ENCODE assay signal across 19 cellular contexts in genomic region chr3:13087320-13087985, GRCh38. TPM values are rescaled to one million over a fixed set of nuclear protein-coding genes. Genes with fewer than 3 reads are reported as not detected.
DNase-seq lines count a peak whose midpoint lies in the region; ATAC-seq lines count a peak whose summit lies in the region.
"Had no signal": no experiment of that assay in that cellular context is flagged by ENCODE, and none has a peak within 500 bp of the region (broad histone marks: within the 10 kb centered on the region; RNA-seq: fewer than 3 reads in every experiment).

No MANE protein-coding gene starts in this region.

- 0 out of 22 replicates have a peak, but pooled peaks cover 0 to 3% (median 0%) of the 10 kb centered on the region in 11 experiments for H3K27me3 ChIP-seq in BLaER1 treated with 17β-estradiol and CSF1 and Interleukin-3, amounts not matched to agents 10 nM and 100 nM
- H3K27me3 ChIP-seq: dorsolateral prefrontal cortex, right atrium auricular region, suprapubic skin had no signal

- peaks cover 74 to 93% (median 85%) of the 10 kb centered on the region in 3 donors for H3K4me1 Mint-ChIP-seq in naive B cell

- no peak overlapping the region for H3K4me3 ChIP-seq in BLaER1 treated with 17β-estradiol and CSF1 and Interleukin-3, amounts not matched to agents 10 nM and 100 nM
- H3K4me3 ChIP-seq: dorsolateral prefrontal cortex, right atrium auricular region, suprapubic skin had no signal

- H3K27me3 Mint-ChIP-seq in naive B cell, result no peaks in the 10 kb centered on the region
- H3K27me3 Mint-ChIP-seq: activated naive CD4-positive, alpha-beta T cell treated with anti-CD3 and anti-CD28 coated beads, Interleukin-2, amount 50 U/mL, for 24 hours had no signal

- H3K4me3 Mint-ChIP-seq in naive B cell, result peak overlapping the region; percentile 54 to 91 (median 80)
- H3K4me3 Mint-ChIP-seq: activated naive CD4-positive, alpha-beta T cell treated with anti-CD3 and anti-CD28 coated beads, Interleukin-2, amount 50 U/mL, for 24 hours had no signal

- H3K9ac ChIP-seq in BLaER1 treated with 17β-estradiol and CSF1 and Interleukin-3, amounts not matched to agents 10 nM and 100 nM, result peak overlapping the region in 6 of 11 experiments; percentile 15 to 63 (median 30); a peak in 10 of 22 replicates

- H3K4me2 ChIP-seq in BLaER1 treated with 17β-estradiol and CSF1 and Interleukin-3, amounts not matched to agents 10 nM and 100 nM, result peak overlapping the region; percentile 47 to 81 (median 71)

- no peaks in the 10 kb centered on the region for H3K36me3 Mint-ChIP-seq in naive B cell
- H3K36me3 Mint-ChIP-seq: activated naive CD4-positive, alpha-beta T cell treated with anti-CD3 and anti-CD28 coated beads, Interleukin-2, amount 50 U/mL, for 24 hours had no signal

- peaks cover 36 to 94% (median 84%) of the 10 kb centered on the region in 10 experiments for H3K4me1 ChIP-seq in BLaER1 treated with 17β-estradiol and CSF1 and Interleukin-3, amounts not matched to agents 10 nM and 100 nM

- peaks cover 0 to 12% (median 0%) of the 10 kb centered on the region in 11 experiments; a peak in 1 of 22 replicates for H4K20me1 ChIP-seq in BLaER1 treated with 17β-estradiol and CSF1 and Interleukin-3, amounts not matched to agents 10 nM and 100 nM

- peak; percentile 14 for DNase-seq in OCI-M1 (lab: John Stamatoyannopoulos, UW)
- no peak for DNase-seq in naive B cell
- no peak for DNase-seq in cerebellar cortex (ENCODE audit: low spot score)
- no peak for DNase-seq in NCI-H1105 treated with DMSO at 0.1 percent for 48 hours (lab: John Stamatoyannopoulos, UW)
- no peak for DNase-seq in NCI-H1930 (lab: John Stamatoyannopoulos, UW)
- DNase-seq: activated CD4-positive, alpha-beta T cell treated with anti-CD3 and anti-CD28 coated beads, Interleukin-2, amount 50 U/mL, for 1 hour; activated T-cell treated with anti-CD3 and anti-CD28 coated beads for 4 hours; DMS153; dorsolateral prefrontal cortex; islet precursor cell; NCI-H1694 treated with DMSO at 0.1 percent for 48 hours; T1000 had no signal

- H3K9me3 ChIP-seq in BLaER1 treated with 17β-estradiol and CSF1 and Interleukin-3, amounts not matched to agents 10 nM and 100 nM (replicated peaks in 1 of 11), result no peaks in the 10 kb centered on the region
- H3K9me3 ChIP-seq: right atrium auricular region, suprapubic skin had no signal

- no peaks in the 10 kb centered on the region for H3K36me3 ChIP-seq in BLaER1 treated with 17β-estradiol and CSF1 and Interleukin-3, amounts not matched to agents 10 nM and 100 nM
- H3K36me3 ChIP-seq: right atrium auricular region, suprapubic skin had no signal

- peak overlapping the region; percentile 98 to 99 (median 99) for H3K27ac Mint-ChIP-seq in naive B cell

- no peaks in the 10 kb centered on the region for H3K9me3 Mint-ChIP-seq in naive B cell
- H3K9me3 Mint-ChIP-seq: activated naive CD4-positive, alpha-beta T cell treated with anti-CD3 and anti-CD28 coated beads, Interleukin-2, amount 50 U/mL, for 24 hours had no signal

- ATAC-seq in GM21423 (IDR thresholded peaks at IDR 0.05; ENCODE audit: unreplicated experiment), result peak; percentile 5
- ATAC-seq in naive B cell (ENCODE audit: low read depth in 2 of 2), result no peak
- ATAC-seq in GM21619 (IDR thresholded peaks at IDR 0.05; ENCODE audit: unreplicated experiment), result no peak
- ATAC-seq: esophagus mucosa had no signal

- H3K27ac ChIP-seq in BLaER1 treated with 17β-estradiol and CSF1 and Interleukin-3, amounts not matched to agents 10 nM and 100 nM, result peak overlapping the region in 8 of 11 experiments; percentile 24 to 65 (median 38); a peak in 14 of 22 replicates
- H3K27ac ChIP-seq: right atrium auricular region, suprapubic skin had no signal

RNA-seq across cellular contexts. Expression of gene IQSEC1, which starts 14.2 kb away (rescaled TPM):
- polyA plus RNA-seq in naive B cell (ENCODE audit: low read depth in 6 of 6), result 10 to 100 TPM; 14.6 to 73.4 (median 36.9) TPM
